Comparison of ENCODE assay signal across 1 cellular context in the genomic region with DNA sequence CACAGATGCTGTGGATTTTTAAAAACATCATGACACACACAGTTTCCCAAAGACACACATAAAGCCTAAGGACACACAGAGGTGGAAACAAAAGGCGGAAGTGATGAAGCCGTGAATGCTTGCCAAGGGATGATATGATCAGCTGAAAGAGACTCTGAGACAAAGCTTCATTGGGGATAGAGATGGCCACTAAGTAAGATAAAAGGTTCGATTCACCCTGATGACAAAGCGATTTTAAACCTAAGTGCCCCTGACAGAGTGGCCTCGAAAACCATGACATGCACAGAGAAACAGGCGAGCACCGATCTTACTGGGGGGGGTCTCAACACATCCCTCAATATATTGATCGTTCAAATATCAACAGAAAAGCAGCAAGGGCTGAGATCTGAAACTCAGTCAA.
TF ChIP-seq lines count a peak whose summit lies in the region.

No MANE protein-coding gene starts in this region.

TF ChIP-seq in K562, 482 proteins besides CTCF, POLR2A, EP300 and RAD21 (continued from another document):
- TF ChIP-seq MGA (IDR thresholded peaks at IDR 0.05) (no peak), MXI1 (IDR thresholded peaks at IDR 0.05; ENCODE audit: low read depth, low read length) (no peak), ARID2 (IDR thresholded peaks at IDR 0.05) (no peak), DACH1 (IDR thresholded peaks at IDR 0.05; ENCODE audit: partially characterized antibody) (no peak), ZFPM2 (CRISPR knock-in tag; IDR thresholded peaks at IDR 0.05) (no peak), GABPA (tag; conservative IDR thresholded peaks at IDR 0.05; ENCODE audit: low read depth) (peak; percentile 53), CTBP1 (IDR thresholded peaks at IDR 0.05; ENCODE audit: borderline replicate concordance) (peak; percentile 53; the same call in 1 of the 2 replicates), MAFK (IDR thresholded peaks at IDR 0.05; ENCODE audit: low read length) (0 out of 2 replicates have a peak, but pooled peaks have one; percentile 16)
- TF ChIP-seq, protein P1, sequence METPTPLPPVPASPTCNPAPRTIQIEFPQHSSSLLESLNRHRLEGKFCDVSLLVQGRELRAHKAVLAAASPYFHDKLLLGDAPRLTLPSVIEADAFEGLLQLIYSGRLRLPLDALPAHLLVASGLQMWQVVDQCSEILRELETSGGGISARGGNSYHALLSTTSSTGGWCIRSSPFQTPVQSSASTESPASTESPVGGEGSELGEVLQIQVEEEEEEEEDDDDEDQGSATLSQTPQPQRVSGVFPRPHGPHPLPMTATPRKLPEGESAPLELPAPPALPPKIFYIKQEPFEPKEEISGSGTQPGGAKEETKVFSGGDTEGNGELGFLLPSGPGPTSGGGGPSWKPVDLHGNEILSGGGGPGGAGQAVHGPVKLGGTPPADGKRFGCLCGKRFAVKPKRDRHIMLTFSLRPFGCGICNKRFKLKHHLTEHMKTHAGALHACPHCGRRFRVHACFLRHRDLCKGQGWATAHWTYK (CRISPR knock-in tag; IDR thresholded peaks at IDR 0.05): no peak
- TF ChIP-seq, protein P2, sequence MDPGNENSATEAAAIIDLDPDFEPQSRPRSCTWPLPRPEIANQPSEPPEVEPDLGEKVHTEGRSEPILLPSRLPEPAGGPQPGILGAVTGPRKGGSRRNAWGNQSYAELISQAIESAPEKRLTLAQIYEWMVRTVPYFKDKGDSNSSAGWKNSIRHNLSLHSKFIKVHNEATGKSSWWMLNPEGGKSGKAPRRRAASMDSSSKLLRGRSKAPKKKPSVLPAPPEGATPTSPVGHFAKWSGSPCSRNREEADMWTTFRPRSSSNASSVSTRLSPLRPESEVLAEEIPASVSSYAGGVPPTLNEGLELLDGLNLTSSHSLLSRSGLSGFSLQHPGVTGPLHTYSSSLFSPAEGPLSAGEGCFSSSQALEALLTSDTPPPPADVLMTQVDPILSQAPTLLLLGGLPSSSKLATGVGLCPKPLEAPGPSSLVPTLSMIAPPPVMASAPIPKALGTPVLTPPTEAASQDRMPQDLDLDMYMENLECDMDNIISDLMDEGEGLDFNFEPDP (CRISPR knock-in tag; IDR thresholded peaks at IDR 0.05): no peak
